ENCODE assay signal across 8 cellular contexts in the genomic region with DNA sequence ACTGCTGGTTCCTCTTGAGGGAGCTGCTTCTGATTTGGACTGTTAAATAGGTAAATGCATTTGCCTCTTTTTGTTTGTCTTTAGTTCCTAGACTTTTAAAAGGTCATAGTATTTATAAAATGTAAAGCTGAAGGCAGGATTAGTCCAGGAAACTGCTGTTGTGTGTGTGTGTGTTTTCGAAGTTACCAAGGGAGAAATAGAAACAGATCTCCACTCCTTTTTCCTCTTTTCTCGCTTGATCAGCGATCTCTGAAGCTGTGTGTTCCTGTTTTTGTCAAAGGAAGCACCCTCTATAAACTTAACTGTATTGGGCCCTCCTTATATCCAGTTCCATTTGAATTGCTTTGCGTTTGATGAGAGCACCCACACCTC. TPM values are rescaled to one million over a fixed set of nuclear protein-coding genes. Genes with fewer than 3 reads are reported as not detected.
A peak's percentile ranks its signal among the peaks of the same experiment; 100 is the strongest.
DNase-seq lines count a peak whose midpoint lies in the region; ATAC-seq lines count a peak whose summit lies in the region.

No MANE protein-coding gene starts in this region.

- peak overlapping the region; percentile 85 for H3K27ac ChIP-seq in CD8-positive, alpha-beta memory T cell (ENCODE audit: low read depth, low read length)
- no peak overlapping the region for H3K27ac ChIP-seq in iPS DF 6.9 (ENCODE audit: low read length)

- no peaks in the 10 kb centered on the region for H3K36me3 ChIP-seq in CD8-positive, alpha-beta memory T cell (ENCODE audit: insufficient read depth, low read length)
- H3K36me3 ChIP-seq in iPS DF 6.9 (ENCODE audit: control insufficient read depth, insufficient read depth, low read length) = no peaks in the 10 kb centered on the region
- H3K36me3 ChIP-seq in skeletal muscle satellite cell (ENCODE audit: insufficient read depth, low read length) = no peaks in the 10 kb centered on the region

- H3K4me1 ChIP-seq in CD8-positive, alpha-beta memory T cell (ENCODE audit: insufficient read depth, low read length) = peaks cover 34% of the 10 kb centered on the region
- H3K4me1 ChIP-seq in iPS DF 6.9 (ENCODE audit: control insufficient read depth, insufficient read depth, low read length) = no peaks in the 10 kb centered on the region
- peaks cover 15% of the 10 kb centered on the region for H3K4me1 ChIP-seq in skeletal muscle satellite cell (ENCODE audit: control insufficient read depth, insufficient read depth, low read length)

- peak overlapping the region; percentile 91 for H3K9ac ChIP-seq in skeletal muscle satellite cell (ENCODE audit: low read depth, low read length)

- H3K9me3 ChIP-seq in CD8-positive, alpha-beta memory T cell (ENCODE audit: low read length) = no peaks in the 10 kb centered on the region
- H3K9me3 ChIP-seq in iPS DF 6.9 (ENCODE audit: control insufficient read depth, insufficient read depth, low read length) (no peaks in the 10 kb centered on the region), skeletal muscle satellite cell (replicated peaks; ENCODE audit: low read length) (no peaks in the 10 kb centered on the region)

- peaks cover 37 to 64% (median 64%) of the 10 kb centered on the region in 3 donors for H3K4me1 Mint-ChIP-seq in CD8-positive, alpha-beta memory T cell
- H3K4me1 Mint-ChIP-seq in activated naive CD8-positive, alpha-beta T cell treated with anti-CD3 and anti-CD28 coated beads, Interleukin-2, amount 10 ng/mL, durations not matched to agents 7 days and 5 days = peaks cover 15% of the 10 kb centered on the region

- no peak for ATAC-seq in activated naive CD8-positive, alpha-beta T cell treated with anti-CD3 and anti-CD28 coated beads, Interleukin-2, amount 10 ng/mL, durations not matched to agents 7 days and 5 days (ENCODE audit: low read depth)

- H3K36me3 Mint-ChIP-seq in CD8-positive, alpha-beta memory T cell = peaks cover 3 to 17% (median 4%) of the 10 kb centered on the region in 3 donors
- H3K36me3 Mint-ChIP-seq in activated naive CD8-positive, alpha-beta T cell treated with anti-CD3 and anti-CD28 coated beads, Interleukin-2, amount 10 ng/mL, durations not matched to agents 7 days and 5 days = no peaks in the 10 kb centered on the region

- H3K4me3 Mint-ChIP-seq in CD8-positive, alpha-beta memory T cell = peak overlapping the region; percentile 93 to 95 (median 94)
- peak overlapping the region; percentile 93 for H3K4me3 Mint-ChIP-seq in activated naive CD8-positive, alpha-beta T cell treated with anti-CD3 and anti-CD28 coated beads, Interleukin-2, amount 10 ng/mL, durations not matched to agents 7 days and 5 days

- no peaks in the 10 kb centered on the region for H3K9me3 Mint-ChIP-seq in CD8-positive, alpha-beta memory T cell
- H3K9me3 Mint-ChIP-seq in activated naive CD8-positive, alpha-beta T cell treated with anti-CD3 and anti-CD28 coated beads, Interleukin-2, amount 10 ng/mL, durations not matched to agents 7 days and 5 days = no peaks in the 10 kb centered on the region

- no peak for DNase-seq in CD8-positive, alpha-beta memory T cell
- DNase-seq in LoVo (ENCODE audit: low spot score) = peak; percentile 2
- no peak for DNase-seq in activated naive CD8-positive, alpha-beta T cell treated with anti-CD3 and anti-CD28 coated beads, Interleukin-2, amount 10 ng/mL, durations not matched to agents 7 days and 5 days
- no peak for DNase-seq in iPS DF 6.9 (ENCODE audit: low read depth, low spot score)
- no peak for DNase-seq in stimulated activated CD8-positive, alpha-beta memory T cell treated with anti-CD3 and anti-CD28 coated beads, Interleukin-4, amount 100 ng/mL, for 48 hours
- DNase-seq in stimulated activated CD4-positive, alpha-beta T cell treated with anti-CD3 and anti-CD28 coated beads, Interleukin-4, amount 100 ng/mL, for 24 hours = no peak
- DNase-seq in C1 segment of cervical spinal cord (lab: John Stamatoyannopoulos, UW) = no peak

- WGBS in iPS DF 6.9 (ENCODE audit: insufficient coverage, insufficient read length) = no CpG with 5 or more reads among the region's 4 CpGs

- H3K27me3 Mint-ChIP-seq in CD8-positive, alpha-beta memory T cell = peaks cover 0 to 2% of the 10 kb centered on the region in 2 donors
- H3K27me3 Mint-ChIP-seq in activated naive CD8-positive, alpha-beta T cell treated with anti-CD3 and anti-CD28 coated beads, Interleukin-2, amount 10 ng/mL, durations not matched to agents 7 days and 5 days = peaks cover 8% of the 10 kb centered on the region

- H3K4me3 ChIP-seq in CD8-positive, alpha-beta memory T cell (ENCODE audit: low read length) = peak overlapping the region; percentile 93
- peak overlapping the region; percentile 97; the same call in 1 of the 2 replicates for H3K4me3 ChIP-seq in iPS DF 6.9 (ENCODE audit: low read length)
- H3K4me3 ChIP-seq in skeletal muscle satellite cell (ENCODE audit: low read length) = peak overlapping the region; percentile 100

- H3K27ac Mint-ChIP-seq in CD8-positive, alpha-beta memory T cell = peak overlapping the region; percentile 91 to 97 (median 96)
- peak overlapping the region; percentile 91 for H3K27ac Mint-ChIP-seq in activated naive CD8-positive, alpha-beta T cell treated with anti-CD3 and anti-CD28 coated beads, Interleukin-2, amount 10 ng/mL, durations not matched to agents 7 days and 5 days

- no peaks in the 10 kb centered on the region for H3K27me3 ChIP-seq in CD8-positive, alpha-beta memory T cell (ENCODE audit: insufficient read depth, low read length, poor library complexity, severe bottlenecking)
- H3K27me3 ChIP-seq in iPS DF 6.9 (ENCODE audit: control insufficient read depth, insufficient read depth, low read length) (no peaks in the 10 kb centered on the region), skeletal muscle satellite cell (ENCODE audit: control insufficient read depth, insufficient read depth, low read length) (no peaks in the 10 kb centered on the region)

- peak overlapping the region; percentile 86 for H3K4me2 ChIP-seq in skeletal muscle satellite cell (ENCODE audit: low read length)

- POLR2A ChIA-PET in CD8-positive, alpha-beta memory T cell (lab: Charles Lee) = interaction anchor here (1.4 to 3.0 kb wide), 3 partner anchors 69 to 647 kb away, joined by 9 to 28 read pairs (median 9); a partner anchor contains a TSS
- POLR2A ChIA-PET in activated naive CD8-positive, alpha-beta T cell treated with anti-CD3 and anti-CD28 coated beads, Interleukin-2, amount 10 ng/mL, durations not matched to agents 7 days and 5 days (lab: Charles Lee) = interaction anchor here (1.6 to 1.8 kb wide), 2 partner anchors 69 to 647 kb away, joined by 6 to 16 read pairs; a partner anchor contains a TSS

- CTCF ChIA-PET in CD8-positive, alpha-beta memory T cell (lab: Charles Lee) = interaction anchor here (2.5 kb wide), 1 partner anchor 69 kb away, joined by 9 read pairs; a partner anchor contains a TSS

RNA-seq across cellular contexts. Expression of a gene that starts 0.8 kb away (rescaled TPM):
- 10 to 100 TPM; 40.0 to 42.7 TPM for total RNA-seq in CD8-positive, alpha-beta memory T cell
- polyA plus RNA-seq in CD8-positive, alpha-beta memory T cell = 62.7 TPM
- 10 to 100 TPM; 42.9 to 43.0 TPM for total RNA-seq in activated naive CD8-positive, alpha-beta T cell treated with anti-CD3 and anti-CD28 coated beads, Interleukin-2, amount 10 ng/mL, durations not matched to agents 7 days and 5 days
- total RNA-seq in skeletal muscle satellite cell (2012; rRNA removed) = 59.8 and 64.9 TPM in 2 replicates
